Comparison of ENCODE assay signal across 1 cellular context in the genomic region with DNA sequence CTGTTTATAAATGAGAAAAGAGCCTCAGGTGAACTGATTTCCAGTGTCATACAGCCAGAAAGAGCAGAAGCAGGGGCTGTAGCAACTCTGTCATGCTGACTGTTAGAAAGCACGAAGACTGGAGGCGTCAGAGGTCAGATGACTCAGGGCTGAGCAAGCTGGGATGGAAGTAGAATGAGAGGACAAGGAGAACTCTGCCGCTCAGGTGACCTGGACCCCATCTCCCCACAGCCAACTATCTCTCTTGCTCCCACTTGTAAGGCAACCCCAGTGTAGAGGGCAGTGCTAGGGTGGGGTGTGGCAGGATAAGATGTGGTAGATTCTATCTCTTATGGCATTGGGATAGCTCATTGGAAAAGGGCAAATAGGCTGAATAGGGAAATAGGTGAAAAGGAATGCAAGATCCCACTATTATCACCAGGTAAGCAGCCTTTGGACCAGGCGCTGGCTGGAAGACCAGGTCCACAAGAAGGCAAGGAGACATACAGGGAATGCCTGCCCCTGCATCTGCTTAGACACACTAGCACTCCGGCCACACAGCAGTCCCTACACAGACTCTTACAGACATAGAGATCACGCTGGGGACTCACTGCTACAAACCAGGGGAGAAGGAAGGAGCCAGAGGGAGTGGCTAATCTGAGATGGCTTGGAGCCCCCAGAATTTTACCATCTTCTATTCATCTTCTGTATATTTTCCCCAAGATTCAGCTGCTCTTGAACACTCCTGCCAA.
TF ChIP-seq lines count a peak whose summit lies in the region.

No MANE protein-coding gene starts in this region.

TF ChIP-seq in GM23338, 12 proteins besides CTCF, POLR2A, EP300 and RAD21 (continued from another document):
- TF ChIP-seq, protein P1, sequence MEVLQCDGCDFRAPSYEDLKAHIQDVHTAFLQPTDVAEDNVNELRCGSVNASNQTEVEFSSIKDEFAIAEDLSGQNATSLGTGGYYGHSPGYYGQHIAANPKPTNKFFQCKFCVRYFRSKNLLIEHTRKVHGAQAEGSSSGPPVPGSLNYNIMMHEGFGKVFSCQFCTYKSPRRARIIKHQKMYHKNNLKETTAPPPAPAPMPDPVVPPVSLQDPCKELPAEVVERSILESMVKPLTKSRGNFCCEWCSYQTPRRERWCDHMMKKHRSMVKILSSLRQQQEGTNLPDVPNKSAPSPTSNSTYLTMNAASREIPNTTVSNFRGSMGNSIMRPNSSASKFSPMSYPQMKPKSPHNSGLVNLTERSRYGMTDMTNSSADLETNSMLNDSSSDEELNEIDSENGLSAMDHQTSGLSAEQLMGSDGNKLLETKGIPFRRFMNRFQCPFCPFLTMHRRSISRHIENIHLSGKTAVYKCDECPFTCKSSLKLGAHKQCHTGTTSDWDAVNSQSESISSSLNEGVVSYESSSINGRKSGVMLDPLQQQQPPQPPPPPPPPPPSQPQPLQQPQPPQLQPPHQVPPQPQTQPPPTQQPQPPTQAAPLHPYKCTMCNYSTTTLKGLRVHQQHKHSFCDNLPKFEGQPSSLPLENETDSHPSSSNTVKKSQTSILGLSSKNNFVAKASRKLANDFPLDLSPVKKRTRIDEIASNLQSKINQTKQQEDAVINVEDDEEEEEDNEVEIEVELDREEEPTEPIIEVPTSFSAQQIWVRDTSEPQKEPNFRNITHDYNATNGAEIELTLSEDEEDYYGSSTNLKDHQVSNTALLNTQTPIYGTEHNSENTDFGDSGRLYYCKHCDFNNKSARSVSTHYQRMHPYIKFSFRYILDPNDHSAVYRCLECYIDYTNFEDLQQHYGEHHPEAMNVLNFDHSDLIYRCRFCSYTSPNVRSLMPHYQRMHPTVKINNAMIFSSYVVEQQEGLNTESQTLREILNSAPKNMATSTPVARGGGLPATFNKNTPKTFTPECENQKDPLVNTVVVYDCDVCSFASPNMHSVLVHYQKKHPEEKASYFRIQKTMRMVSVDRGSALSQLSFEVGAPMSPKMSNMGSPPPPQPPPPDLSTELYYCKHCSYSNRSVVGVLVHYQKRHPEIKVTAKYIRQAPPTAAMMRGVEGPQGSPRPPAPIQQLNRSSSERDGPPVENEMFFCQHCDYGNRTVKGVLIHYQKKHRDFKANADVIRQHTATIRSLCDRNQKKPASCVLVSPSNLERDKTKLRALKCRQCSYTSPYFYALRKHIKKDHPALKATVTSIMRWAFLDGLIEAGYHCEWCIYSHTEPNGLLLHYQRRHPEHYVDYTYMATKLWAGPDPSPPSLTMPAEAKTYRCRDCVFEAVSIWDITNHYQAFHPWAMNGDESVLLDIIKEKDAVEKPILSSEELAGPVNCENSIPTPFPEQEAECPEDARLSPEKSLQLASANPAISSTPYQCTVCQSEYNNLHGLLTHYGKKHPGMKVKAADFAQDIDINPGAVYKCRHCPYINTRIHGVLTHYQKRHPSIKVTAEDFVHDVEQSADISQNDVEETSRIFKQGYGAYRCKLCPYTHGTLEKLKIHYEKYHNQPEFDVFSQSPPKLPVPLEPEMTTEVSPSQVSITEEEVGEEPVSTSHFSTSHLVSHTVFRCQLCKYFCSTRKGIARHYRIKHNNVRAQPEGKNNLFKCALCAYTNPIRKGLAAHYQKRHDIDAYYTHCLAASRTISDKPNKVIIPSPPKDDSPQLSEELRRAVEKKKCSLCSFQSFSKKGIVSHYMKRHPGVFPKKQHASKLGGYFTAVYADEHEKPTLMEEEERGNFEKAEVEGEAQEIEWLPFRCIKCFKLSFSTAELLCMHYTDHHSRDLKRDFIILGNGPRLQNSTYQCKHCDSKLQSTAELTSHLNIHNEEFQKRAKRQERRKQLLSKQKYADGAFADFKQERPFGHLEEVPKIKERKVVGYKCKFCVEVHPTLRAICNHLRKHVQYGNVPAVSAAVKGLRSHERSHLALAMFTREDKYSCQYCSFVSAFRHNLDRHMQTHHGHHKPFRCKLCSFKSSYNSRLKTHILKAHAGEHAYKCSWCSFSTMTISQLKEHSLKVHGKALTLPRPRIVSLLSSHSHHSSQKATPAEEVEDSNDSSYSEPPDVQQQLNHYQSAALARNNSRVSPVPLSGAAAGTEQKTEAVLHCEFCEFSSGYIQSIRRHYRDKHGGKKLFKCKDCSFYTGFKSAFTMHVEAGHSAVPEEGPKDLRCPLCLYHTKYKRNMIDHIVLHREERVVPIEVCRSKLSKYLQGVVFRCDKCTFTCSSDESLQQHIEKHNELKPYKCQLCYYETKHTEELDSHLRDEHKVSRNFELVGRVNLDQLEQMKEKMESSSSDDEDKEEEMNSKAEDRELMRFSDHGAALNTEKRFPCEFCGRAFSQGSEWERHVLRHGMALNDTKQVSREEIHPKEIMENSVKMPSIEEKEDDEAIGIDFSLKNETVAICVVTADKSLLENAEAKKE (CRISPR knock-in tag; IDR thresholded peaks at IDR 0.05) = no peak
- no peak for TF ChIP-seq EZH2phosphoT487 (IDR thresholded peaks at IDR 0.05; ENCODE audit: unreplicated experiment)
